Comparison of ENCODE assay signal across 18 cellular contexts in genomic region chr6:42083530-42083929, GRCh38. TPM values are rescaled to one million over a fixed set of nuclear protein-coding genes. Genes with fewer than 3 reads are reported as not detected.
"Had no signal": no experiment of that assay in that cellular context is flagged by ENCODE, and none has a peak within 500 bp of the region (broad histone marks: within the 10 kb centered on the region; RNA-seq: fewer than 3 reads in every experiment).

No MANE protein-coding gene starts in this region.

- H3K27me3 ChIP-seq: esophagus muscularis mucosa, gastroesophageal sphincter, upper lobe of right lung had no signal

- H3K9me3 ChIP-seq: esophagus muscularis mucosa, gastroesophageal sphincter, lower lobe of right lung, thoracic aorta, upper lobe of right lung had no signal

- ATAC-seq: activated CD8-positive, alpha-beta T cell treated with anti-CD3 and anti-CD28 coated beads, Interleukin-2, amount 10 ng/mL, durations not matched to agents 7 days and 5 days; gastroesophageal sphincter; lower lobe of right lung; SK-N-SH treated with all-trans-retinoic acid at 6 μM for 48 hours; T-cell; upper lobe of right lung had no signal

- H3K27ac ChIP-seq: esophagus muscularis mucosa, gastroesophageal sphincter, lower lobe of right lung, thoracic aorta, upper lobe of right lung had no signal

- H3K27me3 Mint-ChIP-seq: activated CD4-positive, alpha-beta T cell treated with anti-CD3 and anti-CD28 coated beads, Interleukin-2, amount 10 ng/mL, durations not matched to agents 7 days and 5 days; T-cell had no signal

- H3K27ac Mint-ChIP-seq: activated CD4-positive, alpha-beta T cell treated with anti-CD3 and anti-CD28 coated beads, Interleukin-2, amount 10 ng/mL, durations not matched to agents 7 days and 5 days; activated CD8-positive, alpha-beta T cell treated with anti-CD3 and anti-CD28 coated beads, Interleukin-2, amount 10 ng/mL, durations not matched to agents 7 days and 5 days; nephron; T-cell had no signal

- H3K4me1 Mint-ChIP-seq: activated CD4-positive, alpha-beta T cell treated with anti-CD3 and anti-CD28 coated beads, Interleukin-2, amount 10 ng/mL, durations not matched to agents 7 days and 5 days; nephron; T-cell had no signal

- H3K4me3 Mint-ChIP-seq: activated CD4-positive, alpha-beta T cell treated with anti-CD3 and anti-CD28 coated beads, Interleukin-2, amount 10 ng/mL, durations not matched to agents 7 days and 5 days; activated CD8-positive, alpha-beta T cell treated with anti-CD3 and anti-CD28 coated beads, Interleukin-2, amount 10 ng/mL, durations not matched to agents 7 days and 5 days; nephron; T-cell had no signal

- H3K4me3 ChIP-seq: esophagus muscularis mucosa, gastroesophageal sphincter, lower lobe of right lung, thoracic aorta, upper lobe of right lung had no signal

- FAIRE-seq: endothelial cell of umbilical vein had no signal

- DNase-seq: activated CD4-positive, alpha-beta T cell treated with anti-CD3 and anti-CD28 coated beads, Interleukin-2, amount 10 ng/mL, durations not matched to agents 7 days and 5 days; activated CD8-positive, alpha-beta T cell treated with anti-CD3 and anti-CD28 coated beads, Interleukin-2, amount 10 ng/mL, durations not matched to agents 7 days and 5 days; amniotic stem cell; dermis blood vessel endothelial cell; effector memory CD4-positive, alpha-beta T cell; lower lobe of right lung; occipital lobe; retina; stimulated activated CD4-positive, alpha-beta T cell treated with anti-CD3 and anti-CD28 coated beads, Interleukin-4, amount 100 ng/mL, for 1 hour; T-cell; T-helper 9 cell; upper lobe of right lung had no signal

- H3K9me3 Mint-ChIP-seq: activated CD4-positive, alpha-beta T cell treated with anti-CD3 and anti-CD28 coated beads, Interleukin-2, amount 10 ng/mL, durations not matched to agents 7 days and 5 days; nephron; T-cell had no signal

- H3K4me1 ChIP-seq: gastroesophageal sphincter, lower lobe of right lung had no signal

RNA-seq across cellular contexts. Expression of gene C6orf132, which starts 58.9 kb away (rescaled TPM):
- total RNA-seq: dermis blood vessel endothelial cell, occipital lobe had no signal
